8 cellular contexts compared by ENCODE assay signal in genomic region chr19:55641376-55642152, GRCh38. TPM values are rescaled to one million over a fixed set of nuclear protein-coding genes. Genes with fewer than 3 reads are reported as not detected.
DNase-seq lines count a peak whose midpoint lies in the region; ATAC-seq and TF ChIP-seq lines count a peak whose summit lies in the region.

No MANE protein-coding gene starts in this region.

- intact Hi-C loops in dendritic cell treated with granulocyte-macrophage colony-stimulating factor and Interleukin-4, amounts not matched to agents 40 ng/mL and 50 ng/mL, for 4 days (cut with micrococcal nuclease): loop anchor here (2.0 kb wide), 1 partner anchor 13 kb away; the partner anchor contains the start of gene U2AF2
- intact Hi-C loops in posterior vena cava (cut with DNase I): no loop called here

- no peak for TF ChIP-seq CTCF in AG04450 (IDR thresholded peaks at IDR 0.05; ENCODE audit: low read depth, low read length)
- no peak for TF ChIP-seq CTCF in upper lobe of left lung (IDR thresholded peaks at IDR 0.05)

- no peaks in the 10 kb centered on the region for H3K27me3 Mint-ChIP-seq in dendritic cell treated with granulocyte-macrophage colony-stimulating factor and Interleukin-4, amounts not matched to agents 40 ng/mL and 50 ng/mL, for 4 days

- H3K4me3 ChIP-seq in AG04450 (ENCODE audit: low read depth, low read length): peak overlapping the region; percentile 84
- H3K4me3 ChIP-seq in upper lobe of left lung: peak overlapping the region; percentile 74 to 96 (median 86)

- no peak for TF ChIP-seq EP300 in upper lobe of left lung (IDR thresholded peaks at IDR 0.05)

- H3K9me3 ChIP-seq in AG04450 (ENCODE audit: control insufficient read depth, insufficient read depth, low read length) (no peaks in the 10 kb centered on the region; the same call in 1 of the 2 replicates), upper lobe of left lung (no peaks in the 10 kb centered on the region)

- peaks cover 68% of the 10 kb centered on the region for H3K36me3 Mint-ChIP-seq in dendritic cell treated with granulocyte-macrophage colony-stimulating factor and Interleukin-4, amounts not matched to agents 40 ng/mL and 50 ng/mL, for 4 days (ENCODE audit: low read depth)

- POLR2A ChIA-PET in AG04450 (lab: Yijun Ruan, JAX): interaction anchor here (1.3 kb wide), 1 partner anchor 42 kb away, joined by 5 read pairs; the partner anchor contains the start of genes FIZ1 and ZNF524

- ATAC-seq in GM21529 (IDR thresholded peaks at IDR 0.05; ENCODE audit: unreplicated experiment) (peak; percentile 6), upper lobe of left lung (ENCODE audit: low FRiP score in 2 of 2) (no peak)

- peaks cover 5 to 13% (median 12%) of the 10 kb centered on the region in 4 donors for H3K36me3 ChIP-seq in upper lobe of left lung

- WGBS in upper lobe of left lung, 2 donors: 1% methylated on average over 30 to 31 of the region's 31 CpGs

- no peaks in the 10 kb centered on the region for H3K9me3 Mint-ChIP-seq in dendritic cell treated with granulocyte-macrophage colony-stimulating factor and Interleukin-4, amounts not matched to agents 40 ng/mL and 50 ng/mL, for 4 days

- CTCF ChIA-PET in AG04450 (lab: Charles Lee): interaction anchor here (0.6 to 1.6 kb wide), 2 partner anchors 12 to 174 kb away, joined by 3 read pairs; no protein-coding TSS in a partner anchor

- H3K4me3 Mint-ChIP-seq in dendritic cell treated with granulocyte-macrophage colony-stimulating factor and Interleukin-4, amounts not matched to agents 40 ng/mL and 50 ng/mL, for 4 days: peak overlapping the region; percentile 96

- H3K4me1 Mint-ChIP-seq in dendritic cell treated with granulocyte-macrophage colony-stimulating factor and Interleukin-4, amounts not matched to agents 40 ng/mL and 50 ng/mL, for 4 days (ENCODE audit: low read depth): peaks cover 79% of the 10 kb centered on the region

- H3K27me3 ChIP-seq in AG04450 (ENCODE audit: control insufficient read depth, insufficient read depth, low read length): no peaks in the 10 kb centered on the region
- no peaks in the 10 kb centered on the region for H3K27me3 ChIP-seq in upper lobe of left lung

- H3K27ac Mint-ChIP-seq in dendritic cell treated with granulocyte-macrophage colony-stimulating factor and Interleukin-4, amounts not matched to agents 40 ng/mL and 50 ng/mL, for 4 days: peak overlapping the region; percentile 89

- TF ChIP-seq POLR2A in Raji (IDR thresholded peaks at IDR 0.05; ENCODE audit: insufficient read depth, low read depth, low read length): peak; percentile 55
- no peak for TF ChIP-seq POLR2A in upper lobe of left lung (IDR thresholded peaks at IDR 0.05)

- DNase-seq in AG04450 (ENCODE audit: low read depth, low spot score): no peak
- peak; percentile 53 for DNase-seq in midbrain (lab: John Stamatoyannopoulos, UW)
- DNase-seq in upper lobe of left lung: no peak
- no peak for DNase-seq in NCI-H1436 treated with DMSO at 0.1 percent for 48 hours (lab: John Stamatoyannopoulos, UW)
- no peak for DNase-seq in posterior vena cava (ENCODE audit: low spot score)

- H3K4me1 ChIP-seq in upper lobe of left lung: peaks cover 56 to 84% (median 62%) of the 10 kb centered on the region in 4 donors

- H3K27ac ChIP-seq in AG04450 (ENCODE audit: low read depth, low read length) (peak overlapping the region; percentile 83), upper lobe of left lung (peak overlapping the region; percentile 88 to 94 (median 92))

RNA-seq across cellular contexts. Expression of gene ZNF580, which starts 0.8 kb away (rescaled TPM):
- 7.3 and 14.0 TPM in 2 replicates for polyA plus RNA-seq in AG04450 (2011; rRNA removed)
- polyA minus RNA-seq in AG04450 (2011; rRNA and poly(A)+ RNA removed): 7.4 and 9.0 TPM in 2 replicates
- 10 to 100 TPM; 28.1 to 84.1 (median 38.0) TPM for total RNA-seq in upper lobe of left lung
- total RNA-seq in posterior vena cava: 10 to 100 TPM; 32.0 to 36.7 TPM

RNA-seq across cellular contexts. Expression of gene ZNF581, which starts 1.9 kb away (rescaled TPM):
- polyA plus RNA-seq in AG04450 (2011; rRNA removed): 19.1 and 22.9 TPM in 2 replicates
- polyA minus RNA-seq in AG04450 (2011; rRNA and poly(A)+ RNA removed): 24.8 and 31.8 TPM in 2 replicates
- total RNA-seq in upper lobe of left lung (10 to 100 TPM; 15.6 to 38.8 (median 21.9) TPM), posterior vena cava (10 to 100 TPM in 1 of 2 donors, 1 to 10 TPM in 1; 8.0 to 12.0 TPM)

RNA-seq across cellular contexts. Expression of gene CCDC106, which starts 6.4 kb away (rescaled TPM):
- polyA plus RNA-seq in AG04450 (2011; rRNA removed): 6.2 and 8.7 TPM in 2 replicates
- 4.0 and 7.8 TPM in 2 replicates for polyA minus RNA-seq in AG04450 (2011; rRNA and poly(A)+ RNA removed)
- 10 to 100 TPM; 15.3 to 44.0 (median 17.1) TPM for total RNA-seq in upper lobe of left lung
- 10 to 100 TPM in 1 of 2 donors, 1 to 10 TPM in 1; 8.6 to 13.6 TPM for total RNA-seq in posterior vena cava

RNA-seq across cellular contexts. Expression of gene U2AF2, which starts 13.3 kb away (rescaled TPM):
- polyA plus RNA-seq in AG04450 (2011; rRNA removed): 90.7 and 130 TPM in 2 replicates
- polyA minus RNA-seq in AG04450 (2011; rRNA and poly(A)+ RNA removed): 74.9 and 119 TPM in 2 replicates
- total RNA-seq in upper lobe of left lung (100 to 1,000 TPM in 4 of 6 donors, 10 to 100 TPM in 2; 57.7 to 294 (median 157) TPM), posterior vena cava (10 to 100 TPM; 89.3 to 91.7 TPM)

RNA-seq across cellular contexts. Expression of gene ZNF784, which starts 17.2 kb away (rescaled TPM):
- 1.9 and 2.8 TPM in 2 replicates for polyA plus RNA-seq in AG04450 (2011; rRNA removed)
- polyA minus RNA-seq in AG04450 (2011; rRNA and poly(A)+ RNA removed): 3.0 and 3.2 TPM in 2 replicates
- total RNA-seq in upper lobe of left lung (10 to 100 TPM in 2 of 6 donors, 1 to 10 TPM in 4; 6.8 to 14.7 (median 8.6) TPM), posterior vena cava (1 to 10 TPM; 3.6 to 4.3 TPM)
